In genomic region chr6:49462599-49462926, GRCh38 we compare ENCODE assay signal across 8 cellular contexts. TPM values are rescaled to one million over a fixed set of nuclear protein-coding genes. Genes with fewer than 3 reads are reported as not detected.
DNase-seq lines count a peak whose midpoint lies in the region; TF ChIP-seq lines count a peak whose summit lies in the region.

No MANE protein-coding gene starts in this region.

- H3K4me3 Mint-ChIP-seq in H9 (peak overlapping the region; percentile 98 to 99), endodermal cell (peak overlapping the region; percentile 97), neural progenitor cell (peak overlapping the region; percentile 96)

- H2AK5ac ChIP-seq in H9 (ENCODE audit: insufficient read length, low read length), result no peak overlapping the region

- H3K9me3 Mint-ChIP-seq in H9 (no peaks in the 10 kb centered on the region), endodermal cell (no peaks in the 10 kb centered on the region), neural progenitor cell (no peaks in the 10 kb centered on the region)

- no peak overlapping the region for H3K18ac ChIP-seq in H9 (ENCODE audit: insufficient read length, low read depth, low read length)

- no peak overlapping the region for H4K5ac ChIP-seq in H9 (ENCODE audit: insufficient read length, low read depth, low read length)

- H3K4me1 Mint-ChIP-seq in H9 (peaks cover 12 to 15% of the 10 kb centered on the region in 2 experiments), endodermal cell (peaks cover 9% of the 10 kb centered on the region), neural progenitor cell (peaks cover 23% of the 10 kb centered on the region)

- H3K9me3 ChIP-seq in H9 (ENCODE audit: control insufficient read depth, low read depth, low read length) (no peaks in the 10 kb centered on the region), OCI-LY3 (ENCODE audit: insufficient read depth, low read length) (no peaks in the 10 kb centered on the region), endodermal cell (ENCODE audit: control insufficient read depth, low read length) (no peaks in the 10 kb centered on the region), neural progenitor cell (ENCODE audit: low read depth) (no peaks in the 10 kb centered on the region)

- H2BK15ac ChIP-seq in H9 (ENCODE audit: low read depth, low read length), result no peak overlapping the region

- no peak overlapping the region for H3K56ac ChIP-seq in H9 (ENCODE audit: insufficient read length, low read depth, low read length)

- no peaks in the 10 kb centered on the region for H4K20me1 ChIP-seq in H9 (ENCODE audit: control insufficient read depth, insufficient read depth, insufficient read length)
- H4K20me1 ChIP-seq in OCI-LY3 (ENCODE audit: insufficient read depth, low read length), result 0 out of 2 replicates have a peak, but pooled peaks cover 3% of the 10 kb centered on the region
- no peaks in the 10 kb centered on the region for H4K20me1 ChIP-seq in neural progenitor cell (ENCODE audit: low read depth)

- H2BK120ac ChIP-seq in H9 (ENCODE audit: low read depth, low read length, poor library complexity, severe bottlenecking), result no peak overlapping the region

- H3K27ac Mint-ChIP-seq in H9 (peak overlapping the region; percentile 92 to 100 (median 96); a peak in 6 of 7 replicates), endodermal cell (peak overlapping the region; percentile 99), neural progenitor cell (peak overlapping the region; percentile 57)

- TF ChIP-seq CTCF in GM12865 (IDR thresholded peaks at IDR 0.05; ENCODE audit: insufficient read depth, low read depth, low read length, missing control alignments), result no peak
- TF ChIP-seq CTCF in H9 (conservative IDR thresholded peaks at IDR 0.05), result no peak
- TF ChIP-seq CTCF in OCI-LY3 (IDR thresholded peaks at IDR 0.05; ENCODE audit: low read depth, low read length), result no peak
- no peak for TF ChIP-seq CTCF in endodermal cell (conservative IDR thresholded peaks at IDR 0.05)
- no peak for TF ChIP-seq CTCF in neural progenitor cell (IDR thresholded peaks at IDR 0.05)

- no peaks in the 10 kb centered on the region for H3K79me1 ChIP-seq in H9 (ENCODE audit: insufficient read depth, low read depth, low read length, poor library complexity, severe bottlenecking)

- no peak overlapping the region for H2BK12ac ChIP-seq in H9 (ENCODE audit: insufficient read length, low read depth, low read length)

- H3K23ac ChIP-seq in H9 (ENCODE audit: insufficient read length, low read depth, low read length), result no peak overlapping the region

- H3K9ac ChIP-seq in H9 (ENCODE audit: extremely low read depth, insufficient read length, low read length), result peak overlapping the region; percentile 82
- peak overlapping the region; percentile 76 for H3K9ac ChIP-seq in OCI-LY3 (ENCODE audit: low read length)
- peak overlapping the region; percentile 74 for H3K9ac ChIP-seq in endodermal cell (ENCODE audit: extremely low read depth, low read length, poor library complexity, severe bottlenecking)
- H3K9ac ChIP-seq in neural progenitor cell, result peak overlapping the region; percentile 89

- H3K27me3 ChIP-seq in H9 (ENCODE audit: insufficient read depth, low read length), result no peaks in the 10 kb centered on the region
- no peaks in the 10 kb centered on the region for H3K27me3 ChIP-seq in OCI-LY3 (ENCODE audit: low read depth, low read length)
- H3K27me3 ChIP-seq in endodermal cell (ENCODE audit: control insufficient read depth, insufficient read depth, low read length, poor library complexity, severe bottlenecking), result no peaks in the 10 kb centered on the region
- H3K27me3 ChIP-seq in neural progenitor cell, result no peaks in the 10 kb centered on the region

- H3K27me3 Mint-ChIP-seq in H9 (ENCODE audit: low read depth) (no peaks in the 10 kb centered on the region), endodermal cell (ENCODE audit: insufficient read depth) (no peaks in the 10 kb centered on the region), neural progenitor cell (ENCODE audit: insufficient read depth, low read depth) (no peaks in the 10 kb centered on the region)

- no peaks in the 10 kb centered on the region for H3F3A ChIP-seq in neural progenitor cell (ENCODE audit: low read depth)

- DNase-seq in GM12865 (ENCODE audit: low read depth) (no peak), H9 (no peak), endodermal cell (no peak), neural progenitor cell (ENCODE audit: low spot score) (peak; percentile 17), T1000 (lab: John Stamatoyannopoulos, UW) (no peak), activated gamma-delta T cell (lab: John Stamatoyannopoulos, UW) (no peak)
- no peak for DNase-seq in effector CD4-positive, alpha-beta T cell

- no peak overlapping the region for H3K4ac ChIP-seq in H9 (ENCODE audit: low read depth, low read length)

- H3T11ph ChIP-seq in H9 (ENCODE audit: low read length), result no peak overlapping the region

- no peak overlapping the region for H3K14ac ChIP-seq in H9 (ENCODE audit: insufficient read depth, low read length)

- H3K23me2 ChIP-seq in H9 (ENCODE audit: insufficient read length, low read depth, low read length, poor library complexity, severe bottlenecking), result peaks cover 3% of the 10 kb centered on the region

- peaks cover 14% of the 10 kb centered on the region for H3K36me3 ChIP-seq in OCI-LY3 (replicated peaks; ENCODE audit: low read depth, low read length)
- H3K36me3 ChIP-seq in endodermal cell (ENCODE audit: control insufficient read depth, insufficient read depth, low read length), result peaks cover 7% of the 10 kb centered on the region
- H3K36me3 ChIP-seq in neural progenitor cell, result no peaks in the 10 kb centered on the region

- peak overlapping the region; percentile 86 for H3K4me2 ChIP-seq in H9 (ENCODE audit: insufficient read depth, insufficient read length, low read length)
- H3K4me2 ChIP-seq in OCI-LY3 (ENCODE audit: low read length), result peak overlapping the region; percentile 90
- H3K4me2 ChIP-seq in neural progenitor cell, result peak overlapping the region; percentile 97

- H3K36me3 Mint-ChIP-seq in H9 (ENCODE audit: insufficient read depth in 1 of 3, low read depth in 3 of 3) (peaks cover 0 to 8% (median 2%) of the 10 kb centered on the region in 3 experiments; a peak in 2 of 7 replicates), endodermal cell (ENCODE audit: low read depth) (no peaks in the 10 kb centered on the region), neural progenitor cell (no peaks in the 10 kb centered on the region)

- H3K4me1 ChIP-seq in H9 (ENCODE audit: insufficient read depth, low read length) (no peaks in the 10 kb centered on the region), OCI-LY3 (ENCODE audit: low read length) (peaks cover 29% of the 10 kb centered on the region), endodermal cell (ENCODE audit: control insufficient read depth, insufficient read depth, low read length) (no peaks in the 10 kb centered on the region), neural progenitor cell (peaks cover 19% of the 10 kb centered on the region)

- H3K4me3 ChIP-seq in GM12865 (ENCODE audit: low read depth, low read length), result peak overlapping the region; percentile 85
- peak overlapping the region; percentile 97 for H3K4me3 ChIP-seq in OCI-LY3 (ENCODE audit: low read length)
- H3K4me3 ChIP-seq in endodermal cell (ENCODE audit: low read length), result peak overlapping the region; percentile 91
- H3K4me3 ChIP-seq in neural progenitor cell, result peak overlapping the region; percentile 95

- no peak overlapping the region for H2BK20ac ChIP-seq in H9 (ENCODE audit: low read depth, low read length, poor library complexity, severe bottlenecking)

- no peak overlapping the region for H2AFZ ChIP-seq in H9 (ENCODE audit: low read length)
- peak overlapping the region; percentile 60 for H2AFZ ChIP-seq in OCI-LY3 (ENCODE audit: low read depth, low read length)
- H2AFZ ChIP-seq in neural progenitor cell (replicated peaks), result peak overlapping the region; percentile 91

- no CpG with 5 or more reads among the region's 7 CpGs for WGBS in H9 (ENCODE audit: extremely low coverage, insufficient read length, low lambda C conversion rate)
- 3 to 4% methylated on average over 6 to 7 of the region's 7 CpGs for WGBS in endodermal cell (ENCODE audit: insufficient coverage in 1 of 2, insufficient read length in 1 of 2), 2 experiments

- H3K79me2 ChIP-seq in H9 (ENCODE audit: insufficient read depth, low read length), result peaks cover 14% of the 10 kb centered on the region; the same call in 1 of the 2 replicates
- H3K79me2 ChIP-seq in OCI-LY3 (ENCODE audit: low read length), result peaks cover 57% of the 10 kb centered on the region
- peaks cover 74% of the 10 kb centered on the region for H3K79me2 ChIP-seq in neural progenitor cell (ENCODE audit: low read depth)

- no peak overlapping the region for H2BK5ac ChIP-seq in H9 (ENCODE audit: insufficient read length, low read length)

- H3K27ac ChIP-seq in H9 (ENCODE audit: insufficient read length, low read depth, low read length) (no peak overlapping the region), OCI-LY3 (ENCODE audit: low read length) (no peak overlapping the region), endodermal cell (ENCODE audit: low read depth, low read length) (peak overlapping the region; percentile 50), neural progenitor cell (no peak overlapping the region)

- H4K8ac ChIP-seq in H9 (replicated peaks; ENCODE audit: insufficient read length, low read depth, low read length), result no peak overlapping the region

- H4K91ac ChIP-seq in H9 (ENCODE audit: insufficient read length, low read depth, low read length), result no peak overlapping the region

RNA-seq across cellular contexts. Expression of gene MMUT, which starts 0.5 kb away (rescaled TPM):
- total RNA-seq in H9 (2021) (13.7 and 13.8 TPM in 2 replicates), endodermal cell (10 to 100 TPM; 15.3 to 16.2 TPM), neural progenitor cell (ENCODE audit: low replicate concordance) (14.4 and 23.9 TPM in 2 replicates)
- polyA plus RNA-seq in endodermal cell (2013, experiment 1 of 2), result 24.8 TPM
- 24.6 TPM for polyA plus RNA-seq in endodermal cell (2013, experiment 2 of 2)

RNA-seq across cellular contexts. Expression of gene CENPQ, which starts 0.6 kb away (rescaled TPM):
- total RNA-seq in H9 (2021) (14.5 and 15.5 TPM in 2 replicates), endodermal cell (10 to 100 TPM; 13.9 to 22.2 TPM), neural progenitor cell (ENCODE audit: low replicate concordance) (31.1 and 48.8 TPM in 2 replicates)
- polyA plus RNA-seq in endodermal cell (2013, experiment 1 of 2), result 22.0 TPM
- 23.3 TPM for polyA plus RNA-seq in endodermal cell (2013, experiment 2 of 2)

RNA-seq across cellular contexts. Expression of gene GLYATL3, which starts 37.2 kb away (rescaled TPM):
- total RNA-seq in H9 (2021) (not detected in 2 replicates), endodermal cell (not detected), neural progenitor cell (ENCODE audit: low replicate concordance) (not detected in 2 replicates)
- not detected for polyA plus RNA-seq in endodermal cell (2013, experiment 1 of 2)
- polyA plus RNA-seq in endodermal cell (2013, experiment 2 of 2), result not detected
